Comparison of ENCODE assay signal across 11 cellular contexts in genomic region chr14:52960627-52961026, GRCh38. TPM values are rescaled to one million over a fixed set of nuclear protein-coding genes. Genes with fewer than 3 reads are reported as not detected.
A peak's percentile ranks its signal among the peaks of the same experiment; 100 is the strongest.
DNase-seq lines count a peak whose midpoint lies in the region; ATAC-seq and TF ChIP-seq lines count a peak whose summit lies in the region.
"Had no signal": no experiment of that assay in that cellular context is flagged by ENCODE, and none has a peak within 500 bp of the region (broad histone marks: within the 10 kb centered on the region; RNA-seq: fewer than 3 reads in every experiment).

No MANE protein-coding gene starts in this region.

- no peak overlapping the region for H3K27ac ChIP-seq in MM.1S (ENCODE audit: low read length)
- peak overlapping the region; percentile 55 to 71 (median 61) for H3K27ac ChIP-seq in gastroesophageal sphincter
- peak overlapping the region; percentile 56 for H3K27ac ChIP-seq in psoas muscle
- H3K27ac ChIP-seq: GM23248, ovary had no signal

- H3K27me3 ChIP-seq in MM.1S (replicated peaks; ENCODE audit: insufficient read depth, low read length) (no peaks in the 10 kb centered on the region), gastroesophageal sphincter (no peaks in the 10 kb centered on the region), psoas muscle (ENCODE audit: insufficient read depth in 3 of 3, low read length in 2 of 3) (no peaks in the 10 kb centered on the region)
- H3K27me3 ChIP-seq: ovary had no signal

- H3K36me3 ChIP-seq in MM.1S (replicated peaks; ENCODE audit: insufficient read depth, low read length): no peaks in the 10 kb centered on the region
- H3K36me3 ChIP-seq in gastroesophageal sphincter: no peaks in the 10 kb centered on the region
- no peaks in the 10 kb centered on the region for H3K36me3 ChIP-seq in psoas muscle (ENCODE audit: insufficient read depth in 1 of 2, low read depth in 1 of 2)
- H3K36me3 ChIP-seq: ovary had no signal

- no peaks in the 10 kb centered on the region for H4K20me1 ChIP-seq in MM.1S (ENCODE audit: insufficient read depth, low read length)

- intact Hi-C loops in psoas muscle (cut with DNase I): loop anchor here in 1 of 2 donors (2.0 to 10.0 kb wide), 3 partner anchors 92 to 406 kb away; partner anchors contain the start of genes GPR137C and TXNDC16

- no peaks in the 10 kb centered on the region for H3K79me2 ChIP-seq in MM.1S (ENCODE audit: low read length)

- in situ Hi-C loops in G401 (cut with HindIII; ENCODE audit: low sequenced_read_pairs): no loop called here

- ATAC-seq in gastroesophageal sphincter (no peak), psoas muscle (peak; percentile 43 to 64 (median 46))

- no peak overlapping the region for H3K4me2 ChIP-seq in MM.1S (ENCODE audit: low read depth, low read length)

- TF ChIP-seq POLR2A in gastroesophageal sphincter (IDR thresholded peaks at IDR 0.05): no peak

- TF ChIP-seq EP300 in gastroesophageal sphincter (IDR thresholded peaks at IDR 0.05): no peak

- H3F3A ChIP-seq in MM.1S (ENCODE audit: insufficient read depth, low read length): no peaks in the 10 kb centered on the region

- no peaks in the 10 kb centered on the region for H3K4me1 ChIP-seq in MM.1S (ENCODE audit: low read length)
- peaks cover 0 to 17% (median 5%) of the 10 kb centered on the region in 3 donors for H3K4me1 ChIP-seq in gastroesophageal sphincter
- peaks cover 4% of the 10 kb centered on the region for H3K4me1 ChIP-seq in psoas muscle

- TF ChIP-seq CTCF in MM.1S (IDR thresholded peaks at IDR 0.05; ENCODE audit: low read length): no peak
- TF ChIP-seq CTCF in gastroesophageal sphincter (IDR thresholded peaks at IDR 0.05): no peak
- TF ChIP-seq CTCF in psoas muscle (IDR thresholded peaks at IDR 0.05): no peak

- DNase-seq in G401 (ENCODE audit: low spot score) (peak; percentile 16), MM.1S (peak; percentile 19), psoas muscle (no peak), C1 segment of cervical spinal cord (lab: John Stamatoyannopoulos, UW) (no peak), NCI-H2081 (lab: John Stamatoyannopoulos, UW) (no peak), NCI-H345 (lab: John Stamatoyannopoulos, UW) (no peak)
- no peak for DNase-seq in stimulated activated CD4-positive, alpha-beta T cell treated with anti-CD3 and anti-CD28 coated beads, Interleukin-12 subunit alpha, Interleukin-12 subunit beta, amount 100 ng/mL, for 4 hours

- H3K9ac ChIP-seq in MM.1S (ENCODE audit: low read length): no peak overlapping the region
- H3K9ac ChIP-seq: GM23248 had no signal

- WGBS in gastroesophageal sphincter (ENCODE audit: low coverage in 1 of 2), 2 donors: 34 to 70% methylated on average over 3 of the region's 3 CpGs
- 41 to 49% (median 41%) methylated on average over 3 of the region's 3 CpGs for WGBS in psoas muscle, 3 donors

- H3K4me3 ChIP-seq in MM.1S (ENCODE audit: low read length) (no peak overlapping the region), gastroesophageal sphincter (no peak overlapping the region), psoas muscle (no peak overlapping the region)
- H3K4me3 ChIP-seq: GM23248, ovary had no signal

- no peaks in the 10 kb centered on the region for H3K9me2 ChIP-seq in MM.1S (replicated peaks; ENCODE audit: insufficient read depth, low read length)

- H3K9me3 ChIP-seq in MM.1S (replicated peaks; ENCODE audit: insufficient read depth, low read length) (no peaks in the 10 kb centered on the region), gastroesophageal sphincter (no peaks in the 10 kb centered on the region), psoas muscle (no peaks in the 10 kb centered on the region)
- H3K9me3 ChIP-seq: ovary had no signal

- peak overlapping the region; percentile 45; the same call in 1 of the 2 replicates for H2AFZ ChIP-seq in MM.1S (ENCODE audit: low read length)
- H2AFZ ChIP-seq: GM23248 had no signal

RNA-seq across cellular contexts. Expression of gene FERMT2, which starts 9.8 kb away (rescaled TPM):
- 310 and 400 TPM in 2 replicates for total RNA-seq in G401 (2014; rRNA removed; shearing (Covaris generic))
- total RNA-seq in gastroesophageal sphincter: 100 to 1,000 TPM; 364 to 398 (median 388) TPM
- total RNA-seq in psoas muscle: 100 to 1,000 TPM in 1 of 4 donors, 10 to 100 TPM in 3; 57.5 to 104 (median 78.9) TPM
- polyA plus RNA-seq in psoas muscle: 100 to 1,000 TPM in 1 of 3 donors, 10 to 100 TPM in 2; 36.6 to 219 (median 40.8) TPM
- polyA plus RNA-seq: immature natural killer cell had no signal

Comparison
In these comparisons a context has a peak if more than half of its experiments do, and no peak if none do; other contexts are left out.
1. DNase-seq: peak in G401 (single experiment) and MM.1S (single experiment); none in psoas muscle (0 of 2), C1 segment of cervical spinal cord (0 of 14), stimulated activated CD4-positive, alpha-beta T cell treated with anti-CD3 and anti-CD28 coated beads, Interleukin-12 subunit alpha, Interleukin-12 subunit beta, amount 100 ng/mL, for 4 hours (single experiment), NCI-H2081 (0 of 2) and NCI-H345 (single experiment).